ENCODE assay signal across 1 cellular context in genomic region chr15:68349173-68349572, GRCh38.
TF ChIP-seq lines count a peak whose summit lies in the region.

No MANE protein-coding gene starts in this region.

TF ChIP-seq in IMR-90, 13 proteins besides CTCF, POLR2A, EP300 and RAD21 (continued from another document):
- no peak for TF ChIP-seq CEBPB (IDR thresholded peaks at IDR 0.05; ENCODE audit: low read depth, low read length)
- TF ChIP-seq RCOR1 (IDR thresholded peaks at IDR 0.05; ENCODE audit: insufficient replicate concordance, low read length) = no peak
- no peak for TF ChIP-seq MAZ (IDR thresholded peaks at IDR 0.05; ENCODE audit: borderline replicate concordance, low read depth, low read length)
- TF ChIP-seq USF2 (IDR thresholded peaks at IDR 0.05; ENCODE audit: low read depth, low read length) = no peak
